1 cellular context compared by ENCODE assay signal in genomic region chr4:106315968-106316772, GRCh38.
TF ChIP-seq lines count a peak whose summit lies in the region.

Gene AIMP1 (plus strand): TSS chr4:106316550. CDS start chr4:106325010, 8,460 bp downstream.
Gene TBCK (minus strand): TSS chr4:106316209. CDS start chr4:106308960, 7,249 bp downstream.

TF ChIP-seq in HepG2, 621 proteins besides CTCF, POLR2A, EP300 and RAD21 (continued from another document and continues in another):
- TF ChIP-seq MAZ (IDR thresholded peaks at IDR 0.05; ENCODE audit: borderline replicate concordance, low read depth, low read length): 0 out of 2 replicates have a peak, but pooled peaks have one; percentile 13
- TF ChIP-seq MAZ (CRISPR knock-in tag; IDR thresholded peaks at IDR 0.05; ENCODE audit: low read depth): peak; percentile 64
- TF ChIP-seq, protein P1, sequence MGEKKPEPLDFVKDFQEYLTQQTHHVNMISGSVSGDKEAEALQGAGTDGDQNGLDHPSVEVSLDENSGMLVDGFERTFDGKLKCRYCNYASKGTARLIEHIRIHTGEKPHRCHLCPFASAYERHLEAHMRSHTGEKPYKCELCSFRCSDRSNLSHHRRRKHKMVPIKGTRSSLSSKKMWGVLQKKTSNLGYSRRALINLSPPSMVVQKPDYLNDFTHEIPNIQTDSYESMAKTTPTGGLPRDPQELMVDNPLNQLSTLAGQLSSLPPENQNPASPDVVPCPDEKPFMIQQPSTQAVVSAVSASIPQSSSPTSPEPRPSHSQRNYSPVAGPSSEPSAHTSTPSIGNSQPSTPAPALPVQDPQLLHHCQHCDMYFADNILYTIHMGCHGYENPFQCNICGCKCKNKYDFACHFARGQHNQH (CRISPR knock-in tag; IDR thresholded peaks at IDR 0.05): no peak; the same call in none of the 2 replicates
- TF ChIP-seq FOXP4 (CRISPR knock-in tag; IDR thresholded peaks at IDR 0.05): no peak
- TF ChIP-seq THYN1 (CRISPR knock-in tag; IDR thresholded peaks at IDR 0.05; ENCODE audit: borderline replicate concordance, low read depth): no peak
- TF ChIP-seq, protein P2, sequence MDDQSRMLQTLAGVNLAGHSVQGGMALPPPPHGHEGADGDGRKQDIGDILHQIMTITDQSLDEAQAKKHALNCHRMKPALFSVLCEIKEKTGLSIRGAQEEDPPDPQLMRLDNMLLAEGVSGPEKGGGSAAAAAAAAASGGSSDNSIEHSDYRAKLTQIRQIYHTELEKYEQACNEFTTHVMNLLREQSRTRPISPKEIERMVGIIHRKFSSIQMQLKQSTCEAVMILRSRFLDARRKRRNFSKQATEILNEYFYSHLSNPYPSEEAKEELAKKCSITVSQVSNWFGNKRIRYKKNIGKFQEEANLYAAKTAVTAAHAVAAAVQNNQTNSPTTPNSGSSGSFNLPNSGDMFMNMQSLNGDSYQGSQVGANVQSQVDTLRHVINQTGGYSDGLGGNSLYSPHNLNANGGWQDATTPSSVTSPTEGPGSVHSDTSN (CRISPR knock-in tag; IDR thresholded peaks at IDR 0.05; ENCODE audit: borderline replicate concordance): no peak; the same call in 1 of the 2 replicates
- no peak for TF ChIP-seq ZNF629 (CRISPR knock-in tag; conservative IDR thresholded peaks at IDR 0.05)
- no peak for TF ChIP-seq ZNF644 (CRISPR knock-in tag; IDR thresholded peaks at IDR 0.05; ENCODE audit: low read depth)
- TF ChIP-seq TBX2 (CRISPR knock-in tag; IDR thresholded peaks at IDR 0.05; ENCODE audit: borderline replicate concordance): no peak
- 0 out of 2 replicates have a peak, but pooled peaks have one; percentile 20 for TF ChIP-seq U2AF2 (IDR thresholded peaks at IDR 0.05; ENCODE audit: low read depth, low read length)
- no peak for TF ChIP-seq ZFAT (CRISPR knock-in tag; conservative IDR thresholded peaks at IDR 0.05)
- TF ChIP-seq ZNF335 (CRISPR knock-in tag; IDR thresholded peaks at IDR 0.05): peak; percentile 100
- TF ChIP-seq ZNF570 (CRISPR knock-in tag; IDR thresholded peaks at IDR 0.05; ENCODE audit: borderline replicate concordance): 0 out of 2 replicates have a peak, but pooled peaks have one; percentile 66
- no peak for TF ChIP-seq ZNF597 (CRISPR knock-in tag; IDR thresholded peaks at IDR 0.05)
- no peak for TF ChIP-seq MYNN (CRISPR knock-in tag; IDR thresholded peaks at IDR 0.05; ENCODE audit: low read depth)
- no peak; the same call in 1 of the 2 replicates for TF ChIP-seq ZFYVE20 (CRISPR knock-in tag; IDR thresholded peaks at IDR 0.05; ENCODE audit: borderline replicate concordance, low read depth)
- TF ChIP-seq MATR3 (CRISPR knock-in tag; IDR thresholded peaks at IDR 0.05): no peak
- no peak for TF ChIP-seq ZNF24 (IDR thresholded peaks at IDR 0.05)
- no peak for TF ChIP-seq ZNF724P (CRISPR knock-in tag; IDR thresholded peaks at IDR 0.05; ENCODE audit: borderline replicate concordance)
- TF ChIP-seq RFX3 (CRISPR knock-in tag; IDR thresholded peaks at IDR 0.05): no peak
- TF ChIP-seq HMG20A (CRISPR knock-in tag; IDR thresholded peaks at IDR 0.05; ENCODE audit: borderline replicate concordance): no peak
- TF ChIP-seq FOXO1 (CRISPR knock-in tag; IDR thresholded peaks at IDR 0.05): no peak; the same call in 1 of the 2 replicates
- 0 out of 2 replicates have a peak, but pooled peaks have one; percentile 78 for TF ChIP-seq ZNF766 (CRISPR knock-in tag; IDR thresholded peaks at IDR 0.05; ENCODE audit: borderline replicate concordance)
- no peak for TF ChIP-seq ZNF496 (CRISPR knock-in tag; IDR thresholded peaks at IDR 0.05; ENCODE audit: insufficient replicate concordance)
- TF ChIP-seq ZBTB40 (IDR thresholded peaks at IDR 0.05): no peak
- peak; percentile 74 for TF ChIP-seq ZBTB40 (CRISPR knock-in tag; IDR thresholded peaks at IDR 0.05)
- peak; percentile 46; the same call in 1 of the 2 replicates for TF ChIP-seq NR2F2 (IDR thresholded peaks at IDR 0.05; ENCODE audit: borderline replicate concordance, low read depth)
- TF ChIP-seq ZMAT3 (CRISPR knock-in tag; conservative IDR thresholded peaks at IDR 0.05): peak; percentile 29
- TF ChIP-seq, protein P3, sequence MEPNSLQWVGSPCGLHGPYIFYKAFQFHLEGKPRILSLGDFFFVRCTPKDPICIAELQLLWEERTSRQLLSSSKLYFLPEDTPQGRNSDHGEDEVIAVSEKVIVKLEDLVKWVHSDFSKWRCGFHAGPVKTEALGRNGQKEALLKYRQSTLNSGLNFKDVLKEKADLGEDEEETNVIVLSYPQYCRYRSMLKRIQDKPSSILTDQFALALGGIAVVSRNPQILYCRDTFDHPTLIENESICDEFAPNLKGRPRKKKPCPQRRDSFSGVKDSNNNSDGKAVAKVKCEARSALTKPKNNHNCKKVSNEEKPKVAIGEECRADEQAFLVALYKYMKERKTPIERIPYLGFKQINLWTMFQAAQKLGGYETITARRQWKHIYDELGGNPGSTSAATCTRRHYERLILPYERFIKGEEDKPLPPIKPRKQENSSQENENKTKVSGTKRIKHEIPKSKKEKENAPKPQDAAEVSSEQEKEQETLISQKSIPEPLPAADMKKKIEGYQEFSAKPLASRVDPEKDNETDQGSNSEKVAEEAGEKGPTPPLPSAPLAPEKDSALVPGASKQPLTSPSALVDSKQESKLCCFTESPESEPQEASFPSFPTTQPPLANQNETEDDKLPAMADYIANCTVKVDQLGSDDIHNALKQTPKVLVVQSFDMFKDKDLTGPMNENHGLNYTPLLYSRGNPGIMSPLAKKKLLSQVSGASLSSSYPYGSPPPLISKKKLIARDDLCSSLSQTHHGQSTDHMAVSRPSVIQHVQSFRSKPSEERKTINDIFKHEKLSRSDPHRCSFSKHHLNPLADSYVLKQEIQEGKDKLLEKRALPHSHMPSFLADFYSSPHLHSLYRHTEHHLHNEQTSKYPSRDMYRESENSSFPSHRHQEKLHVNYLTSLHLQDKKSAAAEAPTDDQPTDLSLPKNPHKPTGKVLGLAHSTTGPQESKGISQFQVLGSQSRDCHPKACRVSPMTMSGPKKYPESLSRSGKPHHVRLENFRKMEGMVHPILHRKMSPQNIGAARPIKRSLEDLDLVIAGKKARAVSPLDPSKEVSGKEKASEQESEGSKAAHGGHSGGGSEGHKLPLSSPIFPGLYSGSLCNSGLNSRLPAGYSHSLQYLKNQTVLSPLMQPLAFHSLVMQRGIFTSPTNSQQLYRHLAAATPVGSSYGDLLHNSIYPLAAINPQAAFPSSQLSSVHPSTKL (CRISPR knock-in tag; IDR thresholded peaks at IDR 0.05): 0 out of 2 replicates have a peak, but pooled peaks have one; percentile 20
- TF ChIP-seq TARDBP (CRISPR knock-in tag; IDR thresholded peaks at IDR 0.05): peak; percentile 6
- peak; percentile 96 for TF ChIP-seq RBFOX2 (IDR thresholded peaks at IDR 0.05; ENCODE audit: low read depth, low read length)
- TF ChIP-seq CREBL2 (CRISPR knock-in tag; IDR thresholded peaks at IDR 0.05; ENCODE audit: borderline replicate concordance): no peak
- peak; percentile 60 for TF ChIP-seq HCFC1 (IDR thresholded peaks at IDR 0.05; ENCODE audit: low read depth, low read length)
